ENCODE assay signal across 25 cellular contexts in the genomic region with DNA sequence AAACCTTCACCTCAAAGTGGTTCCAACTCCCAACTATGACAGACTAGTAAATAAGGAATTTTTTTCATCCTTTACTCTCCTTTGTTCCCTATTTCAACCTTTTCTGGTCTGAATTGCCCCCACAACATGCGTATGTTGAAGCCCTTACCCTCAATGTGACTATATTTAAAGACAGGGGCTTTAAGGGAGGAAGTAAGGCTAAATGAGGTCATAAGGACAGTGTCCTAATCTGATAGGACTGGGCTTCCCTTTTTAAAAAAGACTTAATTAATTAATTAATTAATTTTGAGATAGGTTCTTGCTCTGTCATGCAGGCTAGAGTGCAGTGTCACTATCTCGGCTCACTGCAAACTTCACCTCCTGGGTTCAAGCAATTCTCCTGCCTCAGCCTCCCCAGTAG.
"Had no signal": no experiment of that assay in that cellular context is flagged by ENCODE, and none has a peak within 500 bp of the region (broad histone marks: within the 10 kb centered on the region; RNA-seq: fewer than 3 reads in every experiment).

No MANE protein-coding gene starts in this region.

- ATAC-seq: activated CD8-positive, alpha-beta memory T cell treated with anti-CD3 and anti-CD28 coated beads, Interleukin-2, amount 10 ng/mL, durations not matched to agents 7 days and 5 days; activated CD8-positive, alpha-beta T cell treated with anti-CD3 and anti-CD28 coated beads for 36 hours; gastrocnemius medialis; left ventricle myocardium superior; stimulated activated effector memory CD8-positive, alpha-beta T cell treated with anti-CD3 and anti-CD28 coated beads, Interleukin-12 subunit alpha, Interleukin-12 subunit beta, amount 100 ng/mL, for 72 hours had no signal

- H3K4me3 Mint-ChIP-seq: activated CD4-positive, alpha-beta T cell treated with anti-CD3 and anti-CD28 coated beads, Interleukin-2, amount 10 ng/mL, durations not matched to agents 7 days and 5 days; activated CD8-positive, alpha-beta memory T cell treated with anti-CD3 and anti-CD28 coated beads, Interleukin-2, amount 10 ng/mL, durations not matched to agents 7 days and 5 days; activated CD8-positive, alpha-beta T cell treated with anti-CD3 and anti-CD28 coated beads for 36 hours; activated naive CD4-positive, alpha-beta T cell treated with anti-CD3 and anti-CD28 coated beads, Interleukin-2, amount 50 U/mL, for 24 hours; memory B cell; stimulated activated effector memory CD8-positive, alpha-beta T cell treated with anti-CD3 and anti-CD28 coated beads, Interleukin-12 subunit alpha, Interleukin-12 subunit beta, amount 100 ng/mL, for 72 hours; T-helper 1 cell treated with Interleukin-12 subunit alpha and Interleukin-12 subunit beta and Interleukin-4 antibody, amounts not matched to agents 30 μg/mL and 1 μg/mL, for 36 hours had no signal

- H3K27me3 Mint-ChIP-seq: activated CD4-positive, alpha-beta T cell treated with anti-CD3 and anti-CD28 coated beads, Interleukin-2, amount 10 ng/mL, durations not matched to agents 7 days and 5 days; activated CD8-positive, alpha-beta memory T cell treated with anti-CD3 and anti-CD28 coated beads, Interleukin-2, amount 10 ng/mL, durations not matched to agents 7 days and 5 days; activated CD8-positive, alpha-beta T cell treated with anti-CD3 and anti-CD28 coated beads for 36 hours; activated naive CD4-positive, alpha-beta T cell treated with anti-CD3 and anti-CD28 coated beads, Interleukin-2, amount 50 U/mL, for 24 hours; memory B cell had no signal

- H3K27ac Mint-ChIP-seq: activated CD4-positive, alpha-beta T cell treated with anti-CD3 and anti-CD28 coated beads, Interleukin-2, amount 10 ng/mL, durations not matched to agents 7 days and 5 days; activated CD8-positive, alpha-beta T cell treated with anti-CD3 and anti-CD28 coated beads for 36 hours; activated naive CD4-positive, alpha-beta T cell treated with anti-CD3 and anti-CD28 coated beads, Interleukin-2, amount 50 U/mL, for 24 hours; memory B cell; T-helper 1 cell treated with Interleukin-12 subunit alpha and Interleukin-12 subunit beta and Interleukin-4 antibody, amounts not matched to agents 30 μg/mL and 1 μg/mL, for 36 hours had no signal

- DNase-seq: activated CD4-positive, alpha-beta T cell treated with anti-CD3 and anti-CD28 coated beads, Interleukin-2, amount 10 ng/mL, durations not matched to agents 7 days and 5 days; activated CD4-positive, CD25-positive, alpha-beta regulatory T cell treated with anti-CD3 and anti-CD28 coated beads, Interleukin-2, amount 50 U/mL, for 72 hours; activated CD8-positive, alpha-beta memory T cell treated with anti-CD3 and anti-CD28 coated beads, Interleukin-2, amount 10 ng/mL, durations not matched to agents 7 days and 5 days; activated CD8-positive, alpha-beta T cell treated with anti-CD3 and anti-CD28 coated beads for 36 hours; activated gamma-delta T cell; activated T-cell treated with anti-CD3 and anti-CD28 coated beads for 4 hours; adrenal gland; brain microvascular endothelial cell; caudate nucleus; esophagus squamous epithelium; gastrocnemius medialis; hippocampal formation; kidney glomerular epithelial cell; left ventricle myocardium superior; nucleus accumbens; right lobe of liver; small intestine; stimulated activated CD4-positive, alpha-beta T cell treated with anti-CD3 and anti-CD28 coated beads, Interleukin-2, amount 100 ng/mL, for 24 hours; stomach; T1000; uterus had no signal
